Comparison of ENCODE assay signal across 8 cellular contexts in genomic region chr19:48795055-48795854, GRCh38. TPM values are rescaled to one million over a fixed set of nuclear protein-coding genes. Genes with fewer than 3 reads are reported as not detected.
DNase-seq lines count a peak whose midpoint lies in the region; ATAC-seq and TF ChIP-seq lines count a peak whose summit lies in the region.

No MANE protein-coding gene starts in this region.

- H3K4me1 ChIP-seq in KMS-11 (ENCODE audit: low read depth, poor library complexity, severe bottlenecking) = peaks cover 4% of the 10 kb centered on the region

- TF ChIP-seq CTCF in KMS-11 (conservative IDR thresholded peaks at IDR 0.05; ENCODE audit: low read depth, low read length) = peak; percentile 96

- H3K27ac ChIP-seq in KMS-11 = no peak overlapping the region

- peaks cover 7% of the 10 kb centered on the region for H3K4me1 Mint-ChIP-seq in activated T-helper 1 cell treated with anti-CD3 and anti-CD28 coated beads, Interleukin-12 subunit alpha, Interleukin-12 subunit beta, Interleukin-2, Interleukin-4 antibody, amounts not matched to agents 30 ng/mL and 10 ng/mL and 1 ng/mL, durations not matched to agents 14 hours and 24 hours and 36 hours (ENCODE audit: low read depth)
- H3K4me1 Mint-ChIP-seq in naive B cell = peaks cover 10 to 15% (median 14%) of the 10 kb centered on the region in 3 donors

- H3K4me3 Mint-ChIP-seq in activated T-helper 1 cell treated with anti-CD3 and anti-CD28 coated beads, Interleukin-12 subunit alpha, Interleukin-12 subunit beta, Interleukin-2, Interleukin-4 antibody, amounts not matched to agents 30 ng/mL and 10 ng/mL and 1 ng/mL, durations not matched to agents 14 hours and 24 hours and 36 hours = peak overlapping the region; percentile 89
- H3K4me3 Mint-ChIP-seq in naive B cell = peak overlapping the region; percentile 78 to 96 (median 95)

- DNase-seq in DMS 273 treated with DMSO at 0.1 percent for 48 hours (lab: John Stamatoyannopoulos, UW) (peak; percentile 87), RKO (ENCODE audit: low spot score) (peak; percentile 94), fibroblast of gingiva (ENCODE audit: low read depth) (peak; percentile 91), naive B cell (peak; percentile 80)
- peak; percentile 79 for DNase-seq in activated T-helper 1 cell treated with anti-CD3 and anti-CD28 coated beads, Interleukin-12 subunit alpha, Interleukin-12 subunit beta, Interleukin-2, Interleukin-4 antibody, amounts not matched to agents 30 ng/mL and 10 ng/mL and 1 ng/mL, durations not matched to agents 14 hours and 24 hours and 36 hours (ENCODE audit: low spot score)
- DNase-seq in stimulated activated CD8-positive, alpha-beta memory T cell treated with anti-CD3 and anti-CD28 coated beads, Interleukin-7, amount 100 ng/mL, for 48 hours (ENCODE audit: extremely low read depth in 1 of 2, low read depth in 1 of 2) = peak; percentile 58 to 73

- H3K36me3 Mint-ChIP-seq in activated T-helper 1 cell treated with anti-CD3 and anti-CD28 coated beads, Interleukin-12 subunit alpha, Interleukin-12 subunit beta, Interleukin-2, Interleukin-4 antibody, amounts not matched to agents 30 ng/mL and 10 ng/mL and 1 ng/mL, durations not matched to agents 14 hours and 24 hours and 36 hours (ENCODE audit: low read depth) = peaks cover 3% of the 10 kb centered on the region
- H3K36me3 Mint-ChIP-seq in naive B cell = no peaks in the 10 kb centered on the region

- peak overlapping the region; percentile 18; the same call in 1 of the 2 replicates for H3K4me2 ChIP-seq in KMS-11

- intact Hi-C loops in activated T-helper 1 cell treated with anti-CD3 and anti-CD28 coated beads, Interleukin-12 subunit alpha, Interleukin-12 subunit beta, Interleukin-2, Interleukin-4 antibody, amounts not matched to agents 30 ng/mL and 10 ng/mL and 1 ng/mL, durations not matched to agents 14 hours and 24 hours and 36 hours (cut with micrococcal nuclease) = loop anchor here (1.0 to 2.0 kb wide), 7 partner anchors 16 to 198 kb away; partner anchors contain the start of genes BCAT2, GYS1, NUCB1 and RUVBL2

- H3K79me2 ChIP-seq in KMS-11 (ENCODE audit: insufficient read depth, low read depth) = no peaks in the 10 kb centered on the region

- ATAC-seq in GM21717 (IDR thresholded peaks at IDR 0.05; ENCODE audit: unreplicated experiment) (peak; percentile 67), naive B cell (ENCODE audit: low read depth in 2 of 2) (peak; percentile 97)

- peak overlapping the region; percentile 12; the same call in 1 of the 2 replicates for H3K9ac ChIP-seq in KMS-11

- peak overlapping the region; percentile 87 for H3K27ac Mint-ChIP-seq in activated T-helper 1 cell treated with anti-CD3 and anti-CD28 coated beads, Interleukin-12 subunit alpha, Interleukin-12 subunit beta, Interleukin-2, Interleukin-4 antibody, amounts not matched to agents 30 ng/mL and 10 ng/mL and 1 ng/mL, durations not matched to agents 14 hours and 24 hours and 36 hours
- peak overlapping the region; percentile 81 to 95 (median 88) for H3K27ac Mint-ChIP-seq in naive B cell

- H3K27me3 ChIP-seq in KMS-11 (ENCODE audit: insufficient read depth, low read depth) = no peaks in the 10 kb centered on the region

- H4K20me1 ChIP-seq in KMS-11 (ENCODE audit: insufficient read depth) = no peaks in the 10 kb centered on the region

- H3K36me3 ChIP-seq in KMS-11 (ENCODE audit: insufficient read depth) = no peaks in the 10 kb centered on the region

- peak overlapping the region; percentile 16; the same call in 1 of the 2 replicates for H2AFZ ChIP-seq in KMS-11 (ENCODE audit: low read depth)

- no peaks in the 10 kb centered on the region for H3K9me3 Mint-ChIP-seq in activated T-helper 1 cell treated with anti-CD3 and anti-CD28 coated beads, Interleukin-12 subunit alpha, Interleukin-12 subunit beta, Interleukin-2, Interleukin-4 antibody, amounts not matched to agents 30 ng/mL and 10 ng/mL and 1 ng/mL, durations not matched to agents 14 hours and 24 hours and 36 hours
- no peaks in the 10 kb centered on the region for H3K9me3 Mint-ChIP-seq in naive B cell

- no peaks in the 10 kb centered on the region for H3K27me3 Mint-ChIP-seq in activated T-helper 1 cell treated with anti-CD3 and anti-CD28 coated beads, Interleukin-12 subunit alpha, Interleukin-12 subunit beta, Interleukin-2, Interleukin-4 antibody, amounts not matched to agents 30 ng/mL and 10 ng/mL and 1 ng/mL, durations not matched to agents 14 hours and 24 hours and 36 hours (ENCODE audit: insufficient read depth)
- H3K27me3 Mint-ChIP-seq in naive B cell = no peaks in the 10 kb centered on the region

- H3K4me3 ChIP-seq in KMS-11 (IDR thresholded peaks at IDR 0.05; ENCODE audit: insufficient read depth, low read depth, low read length) = no peak overlapping the region

RNA-seq across cellular contexts. Expression of gene BCAT2, which starts 15.6 kb away (rescaled TPM):
- total RNA-seq in activated T-helper 1 cell treated with anti-CD3 and anti-CD28 coated beads, Interleukin-12 subunit alpha, Interleukin-12 subunit beta, Interleukin-2, Interleukin-4 antibody, amounts not matched to agents 30 ng/mL and 10 ng/mL and 1 ng/mL, durations not matched to agents 14 hours and 24 hours and 36 hours = 93.3 and 93.6 TPM in 2 replicates
- 10 to 100 TPM; 16.3 to 29.5 (median 22.2) TPM for polyA plus RNA-seq in naive B cell (ENCODE audit: low read depth in 6 of 6)

RNA-seq across cellular contexts. Expression of gene FGF21, which starts 39.9 kb away (rescaled TPM):
- total RNA-seq in activated T-helper 1 cell treated with anti-CD3 and anti-CD28 coated beads, Interleukin-12 subunit alpha, Interleukin-12 subunit beta, Interleukin-2, Interleukin-4 antibody, amounts not matched to agents 30 ng/mL and 10 ng/mL and 1 ng/mL, durations not matched to agents 14 hours and 24 hours and 36 hours = not detected in 2 replicates
- not detected for polyA plus RNA-seq in naive B cell (ENCODE audit: low read depth in 6 of 6)

RNA-seq across cellular contexts. Expression of gene HSD17B14, which starts 41.0 kb away (rescaled TPM):
- total RNA-seq in activated T-helper 1 cell treated with anti-CD3 and anti-CD28 coated beads, Interleukin-12 subunit alpha, Interleukin-12 subunit beta, Interleukin-2, Interleukin-4 antibody, amounts not matched to agents 30 ng/mL and 10 ng/mL and 1 ng/mL, durations not matched to agents 14 hours and 24 hours and 36 hours = 0.57 and 0.64 TPM in 2 replicates
- 1 to 10 TPM in 4 of 6 donors, under 1 TPM in 1, not detected in 1; 1.00 to 3.3 (median 1.4) TPM for polyA plus RNA-seq in naive B cell (ENCODE audit: low read depth in 6 of 6)

RNA-seq across cellular contexts. Expression of gene FUT1, which starts 42.8 kb away (rescaled TPM):
- 0.54 and 0.57 TPM in 2 replicates for total RNA-seq in activated T-helper 1 cell treated with anti-CD3 and anti-CD28 coated beads, Interleukin-12 subunit alpha, Interleukin-12 subunit beta, Interleukin-2, Interleukin-4 antibody, amounts not matched to agents 30 ng/mL and 10 ng/mL and 1 ng/mL, durations not matched to agents 14 hours and 24 hours and 36 hours
- polyA plus RNA-seq in naive B cell (ENCODE audit: low read depth in 6 of 6) = not detected

RNA-seq across cellular contexts. Expression of gene IZUMO1, which starts 48.5 kb away (rescaled TPM):
- 0.37 TPM in 1 of 2 replicates, not detected in the other for total RNA-seq in activated T-helper 1 cell treated with anti-CD3 and anti-CD28 coated beads, Interleukin-12 subunit alpha, Interleukin-12 subunit beta, Interleukin-2, Interleukin-4 antibody, amounts not matched to agents 30 ng/mL and 10 ng/mL and 1 ng/mL, durations not matched to agents 14 hours and 24 hours and 36 hours
- polyA plus RNA-seq in naive B cell (ENCODE audit: low read depth in 6 of 6) = not detected
